ENCODE assay signal across 18 cellular contexts in the genomic region with DNA sequence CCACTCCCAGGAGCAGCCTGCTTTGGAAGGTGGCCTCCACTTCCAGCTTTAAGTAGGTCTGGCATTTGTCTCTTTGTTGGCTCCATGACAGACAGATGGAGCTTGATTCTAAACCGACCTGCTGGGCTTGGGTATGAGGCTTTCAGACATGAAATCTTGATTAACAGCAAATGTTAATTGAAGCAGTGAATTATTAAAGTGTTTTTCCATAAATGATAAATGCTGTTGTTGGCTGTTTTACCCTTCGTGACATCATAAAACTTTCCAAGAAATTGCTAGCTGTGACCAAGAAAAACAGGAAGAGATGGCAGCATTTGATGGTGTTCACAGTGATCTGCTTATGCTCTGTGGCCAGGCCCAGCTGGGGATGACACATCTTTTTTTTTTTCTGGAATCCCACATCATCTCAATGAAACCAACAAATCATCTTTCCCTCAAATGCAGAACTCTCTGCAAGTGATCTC.
A peak's percentile ranks its signal among the peaks of the same experiment; 100 is the strongest.
DNase-seq lines count a peak whose midpoint lies in the region; TF ChIP-seq lines count a peak whose summit lies in the region.
"Had no signal": no experiment of that assay in that cellular context is flagged by ENCODE, and none has a peak within 500 bp of the region (broad histone marks: within the 10 kb centered on the region; RNA-seq: fewer than 3 reads in every experiment).

No MANE protein-coding gene starts in this region.

- H3K4me3 ChIP-seq in mammary epithelial cell (replicated peaks in 1 of 3; ENCODE audit: insufficient read depth in 1 of 3, low read depth in 2 of 3, low read length in 3 of 3) (no peak overlapping the region), breast epithelium (no peak overlapping the region), fibroblast of the aortic adventitia (ENCODE audit: low read depth, low read length) (no peak overlapping the region), smooth muscle cell (no peak overlapping the region)
- H3K4me3 ChIP-seq: dorsolateral prefrontal cortex, PC-9 had no signal

- H3K4me2 ChIP-seq in mammary epithelial cell (ENCODE audit: insufficient read depth, low read depth, low read length) (no peak overlapping the region), smooth muscle cell (peak overlapping the region; percentile 38)
- H3K4me2 ChIP-seq: PC-9 had no signal

- 25% methylated on average over 2 of the region's 2 CpGs for WGBS in mammary epithelial cell (ENCODE audit: low coverage, missing lambda C conversion rate)
- 21% methylated on average over 2 of the region's 2 CpGs for WGBS in smooth muscle cell (ENCODE audit: low lambda C conversion rate)

- CTCF ChIA-PET in mammary epithelial cell (lab: Charles Lee; ENCODE audit: low non-redundant PET): no interaction called here

- TF ChIP-seq POLR2A in breast epithelium (IDR thresholded peaks at IDR 0.05): no peak

- dilution Hi-C loops in mammary epithelial cell (cut with HindIII; ENCODE audit: low sequenced_read_pairs): no loop called here

- H3K36me3 ChIP-seq in mammary epithelial cell (ENCODE audit: insufficient read depth, low read length): no peaks in the 10 kb centered on the region
- no peaks in the 10 kb centered on the region for H3K36me3 ChIP-seq in breast epithelium
- no peaks in the 10 kb centered on the region for H3K36me3 ChIP-seq in smooth muscle cell (ENCODE audit: low read depth)
- H3K36me3 ChIP-seq: neutrophil had no signal

- no peak for TF ChIP-seq CTCF in mammary epithelial cell (conservative IDR thresholded peaks at IDR 0.05 in 1 of 2, IDR thresholded peaks at IDR 0.05 in 1 of 2; ENCODE audit: extremely low read depth in 1 of 2, insufficient read depth in 1 of 2, low read depth in 1 of 2, low read length in 2 of 2)
- TF ChIP-seq CTCF in breast epithelium (IDR thresholded peaks at IDR 0.05): no peak
- no peak for TF ChIP-seq CTCF in fibroblast of the aortic adventitia (IDR thresholded peaks at IDR 0.05; ENCODE audit: insufficient read depth, low read length)
- TF ChIP-seq CTCF in smooth muscle cell (IDR thresholded peaks at IDR 0.05; ENCODE audit: borderline replicate concordance, insufficient read depth, poor library complexity, severe bottlenecking): no peak

- H3K4me1 ChIP-seq in mammary epithelial cell (ENCODE audit: insufficient read depth, low read length) (no peaks in the 10 kb centered on the region), breast epithelium (no peaks in the 10 kb centered on the region), smooth muscle cell (ENCODE audit: low read depth) (no peaks in the 10 kb centered on the region)

- H4K20me1 ChIP-seq in mammary epithelial cell (ENCODE audit: insufficient read depth, low read length): no peaks in the 10 kb centered on the region
- H4K20me1 ChIP-seq in smooth muscle cell (ENCODE audit: low read depth): no peaks in the 10 kb centered on the region

- peaks cover 5% of the 10 kb centered on the region for H3F3A ChIP-seq in smooth muscle cell (ENCODE audit: low read depth)

- H3K9ac ChIP-seq in mammary epithelial cell (ENCODE audit: insufficient read depth, low read length) (no peak overlapping the region), smooth muscle cell (ENCODE audit: low read depth) (peak overlapping the region; percentile 32)

- no peaks in the 10 kb centered on the region for H3K27me3 ChIP-seq in mammary epithelial cell (ENCODE audit: insufficient read depth, low read length)
- H3K27me3 ChIP-seq in breast epithelium: no peaks in the 10 kb centered on the region
- no peaks in the 10 kb centered on the region for H3K27me3 ChIP-seq in smooth muscle cell (ENCODE audit: low read depth)
- H3K27me3 ChIP-seq: dorsolateral prefrontal cortex had no signal

- H3K79me2 ChIP-seq in mammary epithelial cell (ENCODE audit: insufficient read depth, low read length) (no peaks in the 10 kb centered on the region), smooth muscle cell (ENCODE audit: low read depth) (no peaks in the 10 kb centered on the region)

- intact Hi-C loops in mammary epithelial cell (cut with micrococcal nuclease): no loop called here
- intact Hi-C loops in breast epithelium (cut with DNase I; ENCODE audit: low total_unique reads): no loop called here

- H3K9me3 ChIP-seq in mammary epithelial cell (replicated peaks; ENCODE audit: insufficient read depth, low read length) (no peaks in the 10 kb centered on the region), breast epithelium (no peaks in the 10 kb centered on the region), smooth muscle cell (replicated peaks; ENCODE audit: low read depth) (no peaks in the 10 kb centered on the region)
- H3K9me3 ChIP-seq: neutrophil had no signal

- H2AFZ ChIP-seq in mammary epithelial cell (ENCODE audit: low read depth, low read length) (no peak overlapping the region), smooth muscle cell (ENCODE audit: low read depth) (peak overlapping the region; percentile 67)
- H2AFZ ChIP-seq: PC-9 had no signal

- DNase-seq in mammary epithelial cell (peak; percentile 1), breast epithelium (ENCODE audit: low spot score in 2 of 2) (no peak), RKO (ENCODE audit: low spot score) (peak; percentile 3), fibroblast of the aortic adventitia (ENCODE audit: low read depth) (peak; percentile 9), smooth muscle cell (lab: John Stamatoyannopoulos, UW; ENCODE audit: unreplicated experiment) (no peak), hypothalamus (lab: John Stamatoyannopoulos, UW) (no peak), NCI-H1930 (lab: John Stamatoyannopoulos, UW) (no peak), 8988T (no peak)
- DNase-seq: activated CD4-positive, alpha-beta memory T cell treated with anti-CD3 and anti-CD28 coated beads for 36 hours; activated T-cell treated with anti-CD3 and anti-CD28 coated beads, Interleukin-2, amount 50 U/mL, for 48 hours; DMS79; head of caudate nucleus; NCI-H2081; NCI-H526; PC-9; stimulated activated naive CD8-positive, alpha-beta T cell treated with anti-CD3 and anti-CD28 coated beads, Interleukin-15, amount 100 ng/mL, for 72 hours had no signal

- BruUV-seq in mammary epithelial cell (replicated peaks; lab: Mats Ljungman, UMichigan): no TSS peak

- H3K27ac ChIP-seq in mammary epithelial cell (ENCODE audit: insufficient read depth, low read depth, low read length) (no peak overlapping the region), breast epithelium (no peak overlapping the region), smooth muscle cell (ENCODE audit: low read depth) (peak overlapping the region; percentile 78)
- H3K27ac ChIP-seq: dorsolateral prefrontal cortex, neutrophil, PC-9 had no signal

- in situ Hi-C loops in mammary epithelial cell (cut with MboI; ENCODE audit: low sequenced_read_pairs in 2 of 2): no loop called here

Comparison
In these comparisons a context has a peak if more than half of its experiments do, and no peak if none do; other contexts are left out.
1. DNase-seq: peak in mammary epithelial cell (single experiment), RKO (single experiment) and fibroblast of the aortic adventitia (single experiment); none in breast epithelium (0 of 2), smooth muscle cell (single experiment), hypothalamus (0 of 51), NCI-H1930 (0 of 2) and 8988T (single experiment).